ENCODE assay signal across 29 cellular contexts in genomic region chr15:75194397-75194796, GRCh38. TPM values are rescaled to one million over a fixed set of nuclear protein-coding genes. Genes with fewer than 3 reads are reported as not detected.
"Had no signal": no experiment of that assay in that cellular context is flagged by ENCODE, and none has a peak within 500 bp of the region (broad histone marks: within the 10 kb centered on the region; RNA-seq: fewer than 3 reads in every experiment).

No MANE protein-coding gene starts in this region.

- H3K27me3 ChIP-seq: ovary, thyroid gland, tibial nerve, upper lobe of left lung, vagina had no signal

- H3K4me1 ChIP-seq: psoas muscle had no signal

- H3K9ac ChIP-seq: neural progenitor cell, parathyroid adenoma had no signal

- FAIRE-seq: urothelium cell line had no signal

- H3K27ac ChIP-seq: neural progenitor cell, ovary, psoas muscle, skin epidermis, spleen, stomach, thoracic aorta, tibial nerve, upper lobe of left lung, vagina had no signal

- H3K36me3 Mint-ChIP-seq: natural killer cell; neural progenitor cell; stimulated activated naive B cell treated with anti-CD40 and anti-IgM and Interleukin-4, amounts not matched to agents 10 μg/mL and 1 μg/mL and 100 μg/mL, for 72 hours had no signal

- H3K36me3 ChIP-seq: neural progenitor cell, ovary, spleen, stomach, thoracic aorta, thyroid gland, tibial nerve, upper lobe of left lung, vagina had no signal

- H2AFZ ChIP-seq: neural progenitor cell had no signal

- DNase-seq: natural killer cell; occipital lobe; ovary; psoas muscle; spleen; stimulated activated CD4-positive, alpha-beta T cell treated with anti-CD3 and anti-CD28 coated beads, Interleukin-12 subunit alpha, Interleukin-12 subunit beta, amount 100 ng/mL, for 4 hours; stimulated activated CD4-positive, alpha-beta T cell treated with anti-CD3 and anti-CD28 coated beads, Interleukin-1b, Interleukin-23, amount 100 ng/mL, for 48 hours; stimulated activated CD4-positive, alpha-beta T cell treated with anti-CD3 and anti-CD28 coated beads, Interleukin-4, amount 100 ng/mL, for 1 hour; stimulated activated CD4-positive, alpha-beta T cell treated with anti-CD3 and anti-CD28 coated beads, Interleukin-4, amount 100 ng/mL, for 4 hours; stimulated activated CD8-positive, alpha-beta memory T cell treated with anti-CD3 and anti-CD28 coated beads, Interleukin-4, amount 100 ng/mL, for 48 hours; stimulated activated naive B cell treated with anti-CD40 and anti-IgM and Interleukin-4, amounts not matched to agents 10 μg/mL and 1 μg/mL and 100 μg/mL, for 72 hours; stimulated activated naive CD4-positive, alpha-beta T cell treated with Interleukin-2 at 50 U/mL for 16 hours; stomach; thyroid gland; trophoblast cell; upper lobe of left lung had no signal

- H3K4me3 ChIP-seq: neural progenitor cell, ovary, psoas muscle, skin epidermis, smooth muscle cell, spleen, stomach, thoracic aorta, thyroid gland, tibial nerve, upper lobe of left lung, vagina had no signal

- H3K27me3 Mint-ChIP-seq: progenitor cell of endocrine pancreas had no signal

- H3K9me3 ChIP-seq: ovary, psoas muscle, stomach, thoracic aorta, thyroid gland, tibial nerve, upper lobe of left lung, vagina had no signal

- H3K27ac Mint-ChIP-seq: natural killer cell; nephron; neural progenitor cell; progenitor cell of endocrine pancreas; stimulated activated naive B cell treated with anti-CD40 and anti-IgM and Interleukin-4, amounts not matched to agents 10 μg/mL and 1 μg/mL and 100 μg/mL, for 72 hours; stimulated activated naive CD8-positive, alpha-beta T cell treated with anti-CD3 and anti-CD28 coated beads, Interleukin-15, Interleukin-2, amounts not matched to agents 100 ng/mL and 50 ng/mL, for 24 hours had no signal

- H3K79me2 ChIP-seq: parathyroid adenoma had no signal

- H3K9me3 Mint-ChIP-seq: natural killer cell; neural progenitor cell; stimulated activated naive B cell treated with anti-CD40 and anti-IgM and Interleukin-4, amounts not matched to agents 10 μg/mL and 1 μg/mL and 100 μg/mL, for 72 hours; stimulated activated naive CD8-positive, alpha-beta T cell treated with anti-CD3 and anti-CD28 coated beads, Interleukin-15, Interleukin-2, amounts not matched to agents 100 ng/mL and 50 ng/mL, for 24 hours had no signal

- ATAC-seq: natural killer cell, psoas muscle, sciatic nerve had no signal

- H3K4me3 Mint-ChIP-seq: natural killer cell; nephron; neural progenitor cell; stimulated activated naive B cell treated with anti-CD40 and anti-IgM and Interleukin-4, amounts not matched to agents 10 μg/mL and 1 μg/mL and 100 μg/mL, for 72 hours; stimulated activated naive CD8-positive, alpha-beta T cell treated with anti-CD3 and anti-CD28 coated beads, Interleukin-15, Interleukin-2, amounts not matched to agents 100 ng/mL and 50 ng/mL, for 24 hours had no signal

RNA-seq across cellular contexts. Expression of gene C15orf39, which starts 7.3 kb away (rescaled TPM):
- polyA plus RNA-seq: neural cell had no signal
